In the genomic region with DNA sequence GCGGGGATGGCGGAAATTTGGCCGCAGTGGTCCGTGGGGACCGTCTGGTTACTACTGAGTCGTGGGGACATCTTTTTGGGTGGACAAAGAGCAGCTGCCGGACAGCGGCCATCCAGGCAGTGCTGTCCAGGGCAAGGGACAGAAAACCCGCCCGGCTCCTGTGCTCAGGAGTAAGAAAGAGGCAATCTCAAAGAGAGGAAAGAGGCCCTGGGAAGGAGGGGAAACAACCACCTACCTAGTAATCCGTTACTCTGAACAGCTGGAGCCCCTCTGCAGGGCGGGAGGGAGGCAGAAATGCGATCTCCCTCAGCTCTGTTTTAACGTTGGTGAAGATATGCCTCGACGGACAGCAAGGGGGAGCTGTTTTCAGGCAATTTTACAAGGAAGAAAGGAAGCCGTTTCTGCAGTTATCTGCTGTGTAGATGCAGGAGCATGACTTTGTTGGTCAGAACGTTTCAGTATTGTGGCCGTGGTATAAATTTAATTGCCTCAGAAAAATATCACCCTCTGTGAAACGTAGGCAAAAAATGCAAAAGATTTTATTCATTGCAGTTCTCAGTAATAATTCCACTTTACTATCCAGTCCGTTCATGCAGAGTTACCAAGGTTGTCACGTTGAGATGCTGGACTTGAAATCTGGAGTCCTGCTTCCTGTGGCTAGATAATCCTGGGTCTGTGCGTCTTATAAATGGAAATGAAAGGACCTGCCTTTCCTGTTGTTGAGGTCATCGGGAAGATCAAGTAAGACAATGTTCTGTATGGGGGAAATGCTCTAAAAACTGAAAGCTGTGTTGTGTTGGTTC, we compare ENCODE assay signal across 8 cellular contexts. TPM values are rescaled to one million over a fixed set of nuclear protein-coding genes. Genes with fewer than 3 reads are reported as not detected.
DNase-seq lines count a peak whose midpoint lies in the region; ATAC-seq and TF ChIP-seq lines count a peak whose summit lies in the region.

No MANE protein-coding gene starts in this region.

- H3K27me3 Mint-ChIP-seq in activated naive CD8-positive, alpha-beta T cell treated with anti-CD3 and anti-CD28 coated beads, Interleukin-2, amount 50 U/mL, for 24 hours: peaks cover 52% of the 10 kb centered on the region
- H3K27me3 Mint-ChIP-seq in T-cell: peaks cover 58 to 62% of the 10 kb centered on the region in 2 donors

- peak; percentile 83 for TF ChIP-seq CTCF in AG04450 (IDR thresholded peaks at IDR 0.05; ENCODE audit: low read depth, low read length)
- TF ChIP-seq CTCF in GM12875 (IDR thresholded peaks at IDR 0.05; ENCODE audit: borderline replicate concordance, insufficient read depth, low read depth, low read length): peak; percentile 67
- TF ChIP-seq CTCF in prostate gland (IDR thresholded peaks at IDR 0.05): peak; percentile 21 to 52 (median 44)

- CTCF ChIA-PET in AG04450 (lab: Charles Lee): interaction anchor here (0.5 to 2.2 kb wide), 26 partner anchors 9 to 650 kb away, joined by 3 to 16 read pairs (median 4); no protein-coding TSS in a partner anchor
- CTCF ChIA-PET in T-cell (lab: Charles Lee): interaction anchor here in 1 of 2 donors (0.9 kb wide), 1 partner anchor 35 kb away, joined by 3 read pairs; no protein-coding TSS in a partner anchor

- H3K27ac Mint-ChIP-seq in activated naive CD8-positive, alpha-beta T cell treated with anti-CD3 and anti-CD28 coated beads, Interleukin-2, amount 50 U/mL, for 24 hours: no peak overlapping the region
- H3K27ac Mint-ChIP-seq in T-cell: peak overlapping the region in 1 of 2 donors; percentile 42

- H3K9me3 Mint-ChIP-seq in activated naive CD8-positive, alpha-beta T cell treated with anti-CD3 and anti-CD28 coated beads, Interleukin-2, amount 50 U/mL, for 24 hours: no peaks in the 10 kb centered on the region
- H3K9me3 Mint-ChIP-seq in T-cell: no peaks in the 10 kb centered on the region

- no peak overlapping the region for H3K4me3 Mint-ChIP-seq in activated naive CD8-positive, alpha-beta T cell treated with anti-CD3 and anti-CD28 coated beads, Interleukin-2, amount 50 U/mL, for 24 hours
- peak overlapping the region in 1 of 3 donors; percentile 55 for H3K4me3 Mint-ChIP-seq in T-cell

- H3K27me3 ChIP-seq in AG04450 (ENCODE audit: control insufficient read depth, insufficient read depth, low read length): peaks cover 25% of the 10 kb centered on the region
- peaks cover 12% of the 10 kb centered on the region for H3K27me3 ChIP-seq in prostate gland (replicated peaks; ENCODE audit: insufficient read depth)

- H3K27ac ChIP-seq in AG04450 (ENCODE audit: low read depth, low read length) (no peak overlapping the region), prostate gland (no peak overlapping the region)

- ATAC-seq in HG02938 (IDR thresholded peaks at IDR 0.05; ENCODE audit: unreplicated experiment): peak; percentile 76
- ATAC-seq in activated naive CD8-positive, alpha-beta T cell treated with anti-CD3 and anti-CD28 coated beads, Interleukin-2, amount 50 U/mL, for 24 hours: peak; percentile 55
- peak; percentile 72 to 83 for ATAC-seq in left cardiac atrium
- ATAC-seq in T-cell (replicated peaks in 1 of 4): no peak

- no peaks in the 10 kb centered on the region for H3K36me3 Mint-ChIP-seq in activated naive CD8-positive, alpha-beta T cell treated with anti-CD3 and anti-CD28 coated beads, Interleukin-2, amount 50 U/mL, for 24 hours (ENCODE audit: low read depth)
- H3K36me3 Mint-ChIP-seq in T-cell: no peaks in the 10 kb centered on the region

- no peaks in the 10 kb centered on the region for H3K36me3 ChIP-seq in prostate gland

- peaks cover 7% of the 10 kb centered on the region; the same call in 1 of the 2 replicates for H3K9me3 ChIP-seq in AG04450 (ENCODE audit: control insufficient read depth, insufficient read depth, low read length)
- H3K9me3 ChIP-seq in prostate gland: no peaks in the 10 kb centered on the region

- no peak overlapping the region for H3K4me3 ChIP-seq in AG04450 (ENCODE audit: low read depth, low read length)
- no peak overlapping the region for H3K4me3 ChIP-seq in GM12875 (ENCODE audit: low read depth, low read length)
- H3K4me3 ChIP-seq in prostate gland: peak overlapping the region; percentile 7 to 15

- intact Hi-C loops in left cardiac atrium (cut with DNase I) (no loop called here), prostate gland (cut with DNase I) (no loop called here)

- no peaks in the 10 kb centered on the region for H3K4me1 ChIP-seq in prostate gland (replicated peaks)

- DNase-seq in AG04450 (ENCODE audit: low read depth, low spot score): peak; percentile 3
- peak; percentile 67 for DNase-seq in NCI-H2107 treated with DMSO at 0.1 percent for 48 hours (lab: John Stamatoyannopoulos, UW; ENCODE audit: unreplicated experiment)
- DNase-seq in activated naive CD8-positive, alpha-beta T cell treated with anti-CD3 and anti-CD28 coated beads, Interleukin-2, amount 50 U/mL, for 24 hours: peak; percentile 13
- DNase-seq in left cardiac atrium: peak; percentile 21
- DNase-seq in prostate gland (ENCODE audit: low spot score): no peak
- DNase-seq in T-cell: no peak

- POLR2A ChIA-PET in AG04450 (lab: Yijun Ruan, JAX) (no interaction called here), T-cell (lab: Charles Lee) (no interaction called here)

- TF ChIP-seq POLR2A in prostate gland (IDR thresholded peaks at IDR 0.05): no peak

- H3K4me1 Mint-ChIP-seq in activated naive CD8-positive, alpha-beta T cell treated with anti-CD3 and anti-CD28 coated beads, Interleukin-2, amount 50 U/mL, for 24 hours: peaks cover 9% of the 10 kb centered on the region
- H3K4me1 Mint-ChIP-seq in T-cell: peaks cover 10 to 24% (median 20%) of the 10 kb centered on the region in 3 donors

- 8% methylated on average over 24 of the region's 24 CpGs for WGBS in prostate gland

RNA-seq across cellular contexts. Expression of a gene that starts 1.1 kb away (rescaled TPM):
- polyA plus RNA-seq in AG04450 (2011; rRNA removed): not detected in 2 replicates
- polyA minus RNA-seq in AG04450 (2011; rRNA and poly(A)+ RNA removed): not detected in 2 replicates
- total RNA-seq in left cardiac atrium (1 to 10 TPM; 1.9 to 2.5 TPM), prostate gland (1 to 10 TPM in 1 of 2 donors, under 1 TPM in 1; 0.91 to 6.2 TPM), T-cell (under 1 TPM in 4 of 5 donors, not detected in 1; 0.03 to 0.09 (median 0.06) TPM)

Comparison
In these comparisons a context has a peak if more than half of its experiments do, and no peak if none do; other contexts are left out.
1. DNase-seq: peak in AG04450 (single experiment), NCI-H2107 treated with DMSO at 0.1 percent for 48 hours (single experiment), activated naive CD8-positive, alpha-beta T cell treated with anti-CD3 and anti-CD28 coated beads, Interleukin-2, amount 50 U/mL, for 24 hours (single experiment) and left cardiac atrium (single experiment); none in prostate gland (single experiment) and T-cell (0 of 34).
2. H3K4me3 ChIP-seq: peak in prostate gland (2 of 2); none in AG04450 (single experiment) and GM12875 (single experiment).
3. ATAC-seq: peak in HG02938 (single experiment), activated naive CD8-positive, alpha-beta T cell treated with anti-CD3 and anti-CD28 coated beads, Interleukin-2, amount 50 U/mL, for 24 hours (single experiment) and left cardiac atrium (2 of 2); none in T-cell (0 of 4).
4. Peak in every context shown above with its lines, with median percentiles within 50 percentile points of each other: CTCF ChIP-seq.